Comparison of ENCODE assay signal across 18 cellular contexts in genomic region chr5:149284501-149284900, GRCh38. TPM values are rescaled to one million over a fixed set of nuclear protein-coding genes. Genes with fewer than 3 reads are reported as not detected.
DNase-seq lines count a peak whose midpoint lies in the region; ATAC-seq, FAIRE-seq and TF ChIP-seq lines count a peak whose summit lies in the region.
"Had no signal": no experiment of that assay in that cellular context is flagged by ENCODE, and none has a peak within 500 bp of the region (broad histone marks: within the 10 kb centered on the region; RNA-seq: fewer than 3 reads in every experiment).

No MANE protein-coding gene starts in this region.

- H3K27me3 ChIP-seq in bronchial epithelial cell (ENCODE audit: control insufficient read depth, insufficient read depth, low read length) (no peaks in the 10 kb centered on the region), heart right ventricle (no peaks in the 10 kb centered on the region)
- H3K27me3 ChIP-seq: SJSA1 had no signal

- CTCF ChIA-PET in HEK293 (lab: Yijun Ruan, JAX): interaction anchor here (1.7 kb wide), 1 partner anchor 33 kb away, joined by 3 read pairs; no protein-coding TSS in a partner anchor

- 14 to 18% methylated on average over 5 of the region's 5 CpGs for WGBS in heart right ventricle, 2 donors

- TF ChIP-seq POLR2A in GM12892 (IDR thresholded peaks at IDR 0.05; ENCODE audit: low read depth, low read length): no peak

- intact Hi-C loops in heart right ventricle (cut with DNase I) (no loop called here), sciatic nerve (cut with DNase I) (no loop called here)

- DNase-seq in bronchial epithelial cell (ENCODE audit: low read depth): peak; percentile 82
- no peak for DNase-seq in heart right ventricle
- DNase-seq in sciatic nerve (ENCODE audit: low spot score): no peak
- DNase-seq in GM12892 (ENCODE audit: insufficient read length): no peak
- no peak for DNase-seq in NCI-H446 treated with DMSO at 0.1 percent for 48 hours (lab: John Stamatoyannopoulos, UW)
- DNase-seq: activated naive CD8-positive, alpha-beta T cell treated with anti-CD3 and anti-CD28 coated beads, Interleukin-2, amount 10 ng/mL, durations not matched to agents 7 days and 5 days; CD4-positive, alpha-beta T cell; hippocampal formation; NCI-H69; stimulated activated CD4-positive, alpha-beta T cell treated with anti-CD3 and anti-CD28 coated beads, Interleukin-4, amount 100 ng/mL, for 4 hours; stimulated activated naive CD8-positive, alpha-beta T cell treated with anti-CD3 and anti-CD28 coated beads, Interleukin-15, Interleukin-2, amounts not matched to agents 100 U/mL and 50 U/mL, for 24 hours had no signal

- no peak for TF ChIP-seq CTCF in HEK293 (tag by site-specific recombination; IDR thresholded peaks at IDR 0.05)
- TF ChIP-seq CTCF in bronchial epithelial cell (IDR thresholded peaks at IDR 0.05; ENCODE audit: insufficient read depth, low read length, severe bottlenecking): no peak
- TF ChIP-seq CTCF in heart right ventricle (IDR thresholded peaks at IDR 0.05): no peak

- H3K4me1 ChIP-seq in HEK293 (ENCODE audit: control insufficient read depth, insufficient read depth, low read length): no peaks in the 10 kb centered on the region
- peaks cover 21 to 100% (median 95%) of the 10 kb centered on the region in 9 donors for H3K4me1 ChIP-seq in heart right ventricle

- no peak overlapping the region for H3K27ac ChIP-seq in HEK293 (ENCODE audit: extremely low read depth, low read depth, low read length)
- peak overlapping the region; percentile 23 to 97 (median 84) for H3K27ac ChIP-seq in heart right ventricle
- H3K27ac ChIP-seq: SJSA1 had no signal

- no peaks in the 10 kb centered on the region for H3K9me3 ChIP-seq in HEK293 (ENCODE audit: control insufficient read depth, insufficient read depth, low read depth, low read length)
- H3K9me3 ChIP-seq in heart right ventricle: no peaks in the 10 kb centered on the region
- H3K9me3 ChIP-seq: SJSA1 had no signal

- ATAC-seq in heart right ventricle (peak in 2 of 8 donors; percentile 6 to 51), sciatic nerve (peak; percentile 92), GM19467 (IDR thresholded peaks at IDR 0.05; ENCODE audit: unreplicated experiment) (no peak), HG03442 (IDR thresholded peaks at IDR 0.05; ENCODE audit: unreplicated experiment) (no peak)

- FAIRE-seq in bronchial epithelial cell (lab: Jason Lieb, UNC): no peak
- no peak for FAIRE-seq in GM12892 (lab: Jason Lieb, UNC)
- FAIRE-seq: GM18507, TTC549 had no signal

- H3K36me3 ChIP-seq in HEK293 (ENCODE audit: control insufficient read depth in 2 of 2, insufficient read depth in 1 of 2, low read length in 2 of 2) (no peaks in the 10 kb centered on the region), bronchial epithelial cell (ENCODE audit: control insufficient read depth, insufficient read depth, low read length) (no peaks in the 10 kb centered on the region), heart right ventricle (peaks cover 0 to 21% (median 0%) of the 10 kb centered on the region in 9 donors)

- POLR2A ChIA-PET in HEK293 (lab: Yijun Ruan, JAX): no interaction called here

- H3K4me3 ChIP-seq in HEK293 (ENCODE audit: low read depth, low read length): no peak overlapping the region
- H3K4me3 ChIP-seq in bronchial epithelial cell (ENCODE audit: low read depth, low read length): no peak overlapping the region
- peak overlapping the region in 2 of 10 donors; percentile 8 to 23 for H3K4me3 ChIP-seq in heart right ventricle
- H3K4me3 ChIP-seq: coronary artery, SJSA1 had no signal

TF ChIP-seq in HEK293, 187 proteins besides CTCF, POLR2A, EP300 and RAD21:
- TF ChIP-seq ZNF140 (tag by site-specific recombination; IDR thresholded peaks at IDR 0.05): no peak
- 0 out of 2 replicates have a peak, but pooled peaks have one; percentile 36 for TF ChIP-seq ZIC2 (tag by site-specific recombination; IDR thresholded peaks at IDR 0.05)
- TF ChIP-seq ZNF19 (tag by site-specific recombination; IDR thresholded peaks at IDR 0.05; ENCODE audit: low read depth): no peak
- no peak for TF ChIP-seq ZNF274 (IDR thresholded peaks at IDR 0.05; ENCODE audit: low read length)
- TF ChIP-seq ZNF274 (tag by site-specific recombination; IDR thresholded peaks at IDR 0.05; ENCODE audit: borderline replicate concordance): no peak
- no peak for TF ChIP-seq MEIS1 (CRISPR knock-in tag; IDR thresholded peaks at IDR 0.05; ENCODE audit: borderline replicate concordance)
- no peak for TF ChIP-seq ZNF549 (tag by site-specific recombination; IDR thresholded peaks at IDR 0.05)
- no peak for TF ChIP-seq YY2 (tag by site-specific recombination; IDR thresholded peaks at IDR 0.05)
- peak; percentile 73 for TF ChIP-seq PRDM1 (tag by site-specific recombination; IDR thresholded peaks at IDR 0.05)
- peak; percentile 38; the same call in 1 of the 2 replicates for TF ChIP-seq ZBTB17 (tag by site-specific recombination; IDR thresholded peaks at IDR 0.05)

RNA-seq across cellular contexts. Expression of gene AFAP1L1, which starts 12.8 kb away (rescaled TPM):
- total RNA-seq in bronchial epithelial cell (17.4 and 21.9 TPM in 2 replicates), heart right ventricle (10 to 100 TPM; 30.3 to 61.6 (median 47.2) TPM), sciatic nerve (54.8 TPM)
- polyA plus RNA-seq in heart right ventricle: 10 to 100 TPM; 35.6 to 35.9 TPM
- polyA plus RNA-seq in GM12892 (2012; ENCODE audit: missing spikeins): not detected
